Comparison of ENCODE assay signal across 22 cellular contexts in the genomic region with DNA sequence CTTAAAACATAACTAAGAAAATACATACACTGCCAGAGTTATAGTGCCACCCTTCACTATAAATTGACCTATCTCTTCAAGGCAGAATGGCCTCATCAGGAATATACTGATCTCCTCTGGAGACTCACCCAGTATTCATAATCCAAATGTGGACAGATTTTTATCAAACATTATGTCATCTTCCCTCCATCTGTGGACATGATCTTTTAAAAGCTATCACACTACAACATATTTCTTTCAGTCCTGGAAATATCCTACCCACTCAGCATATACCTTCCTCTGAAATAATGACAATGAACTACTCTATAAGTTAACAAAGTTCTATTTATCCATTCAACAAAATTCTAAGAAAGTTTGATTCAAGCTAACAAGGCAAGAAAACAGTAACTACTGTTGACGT. TPM values are rescaled to one million over a fixed set of nuclear protein-coding genes. Genes with fewer than 3 reads are reported as not detected.
A peak's percentile ranks its signal among the peaks of the same experiment; 100 is the strongest.
DNase-seq lines count a peak whose midpoint lies in the region; TF ChIP-seq lines count a peak whose summit lies in the region.
"Had no signal": no experiment of that assay in that cellular context is flagged by ENCODE, and none has a peak within 500 bp of the region (broad histone marks: within the 10 kb centered on the region; RNA-seq: fewer than 3 reads in every experiment).

No MANE protein-coding gene starts in this region.

- peaks cover 5% of the 10 kb centered on the region; the same call in 1 of the 2 replicates for H4K20me1 ChIP-seq in OCI-LY1 (ENCODE audit: insufficient read depth, low read length)

- no peaks in the 10 kb centered on the region for H3F3A ChIP-seq in OCI-LY1 (ENCODE audit: insufficient read depth, low read length)

- H3K9ac ChIP-seq in OCI-LY1 (ENCODE audit: low read length) (no peak overlapping the region), skeletal muscle satellite cell (ENCODE audit: low read depth, low read length) (no peak overlapping the region)
- H3K9ac ChIP-seq: BLaER1 had no signal

- H3K27me3 ChIP-seq in OCI-LY1 (ENCODE audit: insufficient read depth, low read length) (no peaks in the 10 kb centered on the region), skeletal muscle satellite cell (ENCODE audit: control insufficient read depth, insufficient read depth, low read length) (no peaks in the 10 kb centered on the region)
- H3K27me3 ChIP-seq: BLaER1, stomach, upper lobe of left lung had no signal

- peaks cover 73% of the 10 kb centered on the region for H3K79me2 ChIP-seq in OCI-LY1 (ENCODE audit: insufficient read depth, low read length)

- no peak for TF ChIP-seq CTCF in OCI-LY1 (IDR thresholded peaks at IDR 0.05; ENCODE audit: low read length)

- peaks cover 34% of the 10 kb centered on the region for H3K4me1 ChIP-seq in OCI-LY1 (ENCODE audit: insufficient read depth, low read length, severe bottlenecking)
- peaks cover 19% of the 10 kb centered on the region for H3K4me1 ChIP-seq in skeletal muscle satellite cell (ENCODE audit: control insufficient read depth, insufficient read depth, low read length)

- H3K36me3 Mint-ChIP-seq in activated T-cell treated with anti-CD3 and anti-CD28 coated beads, Interleukin-2, amount 50 U/mL, for 24 hours (ENCODE audit: low read depth), result peaks cover 64% of the 10 kb centered on the region
- H3K36me3 Mint-ChIP-seq in activated naive CD8-positive, alpha-beta T cell treated with anti-CD3 and anti-CD28 coated beads for 36 hours, result peaks cover 47% of the 10 kb centered on the region

- H3K27ac ChIP-seq in OCI-LY1 (ENCODE audit: low read depth, low read length, poor library complexity, severe bottlenecking), result no peak overlapping the region
- H3K27ac ChIP-seq: BLaER1, coronary artery, stomach, upper lobe of left lung had no signal

- no peaks in the 10 kb centered on the region for H3K27me3 Mint-ChIP-seq in activated T-cell treated with anti-CD3 and anti-CD28 coated beads, Interleukin-2, amount 50 U/mL, for 24 hours
- no peaks in the 10 kb centered on the region for H3K27me3 Mint-ChIP-seq in activated naive CD8-positive, alpha-beta T cell treated with anti-CD3 and anti-CD28 coated beads for 36 hours
- H3K27me3 Mint-ChIP-seq: activated CD4-positive, alpha-beta T cell treated with anti-CD3 and anti-CD28 coated beads, Interleukin-2, amount 10 ng/mL, durations not matched to agents 7 days and 5 days had no signal

- H3K4me1 Mint-ChIP-seq in activated T-cell treated with anti-CD3 and anti-CD28 coated beads, Interleukin-2, amount 50 U/mL, for 24 hours (ENCODE audit: low read depth), result peaks cover 68% of the 10 kb centered on the region
- H3K4me1 Mint-ChIP-seq in activated naive CD8-positive, alpha-beta T cell treated with anti-CD3 and anti-CD28 coated beads for 36 hours, result peaks cover 54% of the 10 kb centered on the region

- H3K9me3 ChIP-seq in OCI-LY1 (ENCODE audit: low read length) (no peaks in the 10 kb centered on the region), skeletal muscle satellite cell (replicated peaks; ENCODE audit: low read length) (no peaks in the 10 kb centered on the region)
- H3K9me3 ChIP-seq: BLaER1, stomach, upper lobe of left lung had no signal

- H3K4me3 ChIP-seq in OCI-LY1 (ENCODE audit: low read depth, low read length, poor library complexity, severe bottlenecking) (no peak overlapping the region), skeletal muscle satellite cell (ENCODE audit: low read length) (no peak overlapping the region)
- H3K4me3 ChIP-seq: BLaER1, coronary artery, lung, stomach, upper lobe of left lung had no signal

- H3K9me2 ChIP-seq in OCI-LY1 (ENCODE audit: low read depth, low read length), result no peaks in the 10 kb centered on the region

- H3K4me2 ChIP-seq in OCI-LY1 (ENCODE audit: low read length) (peak overlapping the region; percentile 94; the same call in 1 of the 2 replicates), skeletal muscle satellite cell (ENCODE audit: low read length) (peak overlapping the region; percentile 100)

- no peaks in the 10 kb centered on the region for H3K9me3 Mint-ChIP-seq in activated T-cell treated with anti-CD3 and anti-CD28 coated beads, Interleukin-2, amount 50 U/mL, for 24 hours
- no peaks in the 10 kb centered on the region for H3K9me3 Mint-ChIP-seq in activated naive CD8-positive, alpha-beta T cell treated with anti-CD3 and anti-CD28 coated beads for 36 hours
- H3K9me3 Mint-ChIP-seq: activated CD4-positive, alpha-beta T cell treated with anti-CD3 and anti-CD28 coated beads, Interleukin-2, amount 10 ng/mL, durations not matched to agents 7 days and 5 days had no signal

- H3K4me3 Mint-ChIP-seq in activated T-cell treated with anti-CD3 and anti-CD28 coated beads, Interleukin-2, amount 50 U/mL, for 24 hours, result peak overlapping the region; percentile 97
- H3K4me3 Mint-ChIP-seq in activated naive CD8-positive, alpha-beta T cell treated with anti-CD3 and anti-CD28 coated beads for 36 hours, result peak overlapping the region; percentile 7

- H3K36me3 ChIP-seq in OCI-LY1 (ENCODE audit: insufficient read depth, low read length), result peaks cover 66% of the 10 kb centered on the region
- H3K36me3 ChIP-seq in skeletal muscle satellite cell (ENCODE audit: insufficient read depth, low read length), result peaks cover 46% of the 10 kb centered on the region

- no peak overlapping the region for H2AFZ ChIP-seq in OCI-LY1 (ENCODE audit: low read length)

- DNase-seq in activated T-cell treated with anti-CD3 and anti-CD28 coated beads, Interleukin-2, amount 50 U/mL, for 24 hours, result no peak
- no peak for DNase-seq in activated T-cell treated with anti-CD3 and anti-CD28 coated beads, Interleukin-2, amount 50 U/mL, for 1 hour
- DNase-seq in activated naive CD8-positive, alpha-beta T cell treated with anti-CD3 and anti-CD28 coated beads for 36 hours, result no peak
- DNase-seq in NCI-H2029 treated with DMSO at 0.1 percent for 48 hours (lab: John Stamatoyannopoulos, UW) (no peak), NOMO-1 (lab: John Stamatoyannopoulos, UW; ENCODE audit: unreplicated experiment in 2 of 2) (no peak), NCI-H82 treated with DMSO at 0.1 percent for 48 hours (lab: John Stamatoyannopoulos, UW; ENCODE audit: unreplicated experiment) (no peak)
- DNase-seq: activated CD4-positive, alpha-beta T cell treated with anti-CD3 and anti-CD28 coated beads, Interleukin-2, amount 10 ng/mL, durations not matched to agents 7 days and 5 days; DMS153; islet precursor cell; NCI-H2081; NCI-H446; NK-92 treated with Interleukin-12 subunit alpha and Interleukin-12 subunit beta, amount 100 ng/mL, for 24 hours; posterior cingulate gyrus; stimulated activated CD4-positive, alpha-beta T cell treated with anti-CD3 and anti-CD28 coated beads, Interleukin-1b, Interleukin-23, amount 100 ng/mL, for 48 hours; stomach; upper lobe of left lung had no signal

- H3K27ac Mint-ChIP-seq in activated T-cell treated with anti-CD3 and anti-CD28 coated beads, Interleukin-2, amount 50 U/mL, for 24 hours, result no peak overlapping the region
- no peak overlapping the region for H3K27ac Mint-ChIP-seq in activated naive CD8-positive, alpha-beta T cell treated with anti-CD3 and anti-CD28 coated beads for 36 hours
- H3K27ac Mint-ChIP-seq: brain had no signal

RNA-seq across cellular contexts. Expression of gene ZNF800, which starts 3.2 kb away (rescaled TPM):
- 10 to 100 TPM; 32.1 to 34.2 TPM for total RNA-seq in activated naive CD8-positive, alpha-beta T cell treated with anti-CD3 and anti-CD28 coated beads for 36 hours
- total RNA-seq in skeletal muscle satellite cell (2012; rRNA removed), result 21.4 and 22.8 TPM in 2 replicates
